Comparison of ENCODE assay signal across 12 cellular contexts in the genomic region with DNA sequence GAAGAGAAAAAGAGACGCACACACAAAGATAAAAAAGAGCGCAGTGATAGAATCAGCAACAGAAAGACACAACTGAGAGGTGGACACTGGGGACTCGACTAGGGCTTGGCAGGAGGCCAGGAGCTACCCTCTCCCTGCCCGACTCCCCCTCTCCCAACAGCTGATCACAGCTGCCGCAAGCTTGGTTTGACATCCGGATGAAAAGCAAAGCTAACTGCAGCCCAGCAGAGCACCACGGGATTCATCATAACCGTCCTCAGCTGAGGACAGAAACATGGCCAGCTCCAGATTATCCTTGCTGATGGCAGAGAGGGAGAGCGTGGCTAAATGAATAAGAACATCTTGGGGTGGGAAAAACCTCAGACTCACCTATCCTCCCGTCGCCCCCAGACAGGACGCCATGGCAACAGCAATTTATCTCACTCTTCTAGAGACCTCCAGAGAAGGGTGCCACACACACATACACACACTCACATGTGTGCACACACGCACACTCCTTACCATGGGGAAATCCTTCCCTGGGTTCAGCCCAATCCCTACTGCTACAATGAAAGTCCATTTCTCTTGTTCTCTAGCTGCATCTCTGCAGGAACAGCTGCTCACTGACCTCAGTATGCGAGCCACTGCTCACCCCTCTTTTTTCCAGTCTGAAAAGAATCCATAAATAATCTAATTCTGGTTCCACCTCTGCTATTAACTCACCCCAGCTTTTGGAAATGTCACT.
A peak's percentile ranks its signal among the peaks of the same experiment; 100 is the strongest.
DNase-seq lines count a peak whose midpoint lies in the region; ATAC-seq and TF ChIP-seq lines count a peak whose summit lies in the region.
"Had no signal": no experiment of that assay in that cellular context is flagged by ENCODE, and none has a peak within 500 bp of the region (broad histone marks: within the 10 kb centered on the region; RNA-seq: fewer than 3 reads in every experiment).

No MANE protein-coding gene starts in this region.

- peak; percentile 79 for ATAC-seq in Right ventricle myocardium inferior
- no peak for ATAC-seq in activated CD4-positive, alpha-beta T cell treated with anti-CD3 and anti-CD28 coated beads for 36 hours
- no peak for ATAC-seq in HG03039 (IDR thresholded peaks at IDR 0.05; ENCODE audit: unreplicated experiment)

- intact Hi-C loops in Right ventricle myocardium inferior (cut with DNase I) = no loop called here
- intact Hi-C loops in cardiac septum (cut with DNase I) = no loop called here
- intact Hi-C loops in activated CD4-positive, alpha-beta T cell treated with anti-CD3 and anti-CD28 coated beads for 36 hours (cut with DNase I, micrococcal nuclease) = no loop called here

- H3K4me1 Mint-ChIP-seq in chondrocyte (ENCODE audit: low read depth) = peaks cover 26% of the 10 kb centered on the region
- H3K4me1 Mint-ChIP-seq in progenitor cell of endocrine pancreas (ENCODE audit: low read depth) = peaks cover 7% of the 10 kb centered on the region
- no peaks in the 10 kb centered on the region for H3K4me1 Mint-ChIP-seq in activated CD4-positive, alpha-beta T cell treated with anti-CD3 and anti-CD28 coated beads for 36 hours
- H3K4me1 Mint-ChIP-seq: central memory CD8-positive, alpha-beta T cell had no signal

- POLR2A ChIA-PET in activated CD4-positive, alpha-beta T cell treated with anti-CD3 and anti-CD28 coated beads for 36 hours (lab: Charles Lee) = no interaction called here
- POLR2A ChIA-PET in HEK293T (lab: Yijun Ruan, JAX) = no interaction called here

- peak overlapping the region; percentile 59 for H3K27ac Mint-ChIP-seq in chondrocyte (ENCODE audit: unreplicated experiment)
- H3K27ac Mint-ChIP-seq in progenitor cell of endocrine pancreas = no peak overlapping the region
- H3K27ac Mint-ChIP-seq in activated CD4-positive, alpha-beta T cell treated with anti-CD3 and anti-CD28 coated beads for 36 hours = no peak overlapping the region

- H3K9me3 Mint-ChIP-seq in chondrocyte (ENCODE audit: low read depth) (no peaks in the 10 kb centered on the region), progenitor cell of endocrine pancreas (ENCODE audit: low read depth) (no peaks in the 10 kb centered on the region)
- no peaks in the 10 kb centered on the region for H3K9me3 Mint-ChIP-seq in activated CD4-positive, alpha-beta T cell treated with anti-CD3 and anti-CD28 coated beads for 36 hours (ENCODE audit: low read depth)
- H3K9me3 Mint-ChIP-seq: central memory CD8-positive, alpha-beta T cell had no signal

- TF ChIP-seq CTCF in chondrocyte (IDR thresholded peaks at IDR 0.05) (no peak), progenitor cell of endocrine pancreas (IDR thresholded peaks at IDR 0.05; ENCODE audit: unreplicated experiment) (no peak)

- H3K36me3 Mint-ChIP-seq in chondrocyte (ENCODE audit: low read depth) (no peaks in the 10 kb centered on the region), progenitor cell of endocrine pancreas (ENCODE audit: insufficient read depth) (no peaks in the 10 kb centered on the region)
- H3K36me3 Mint-ChIP-seq in activated CD4-positive, alpha-beta T cell treated with anti-CD3 and anti-CD28 coated beads for 36 hours (ENCODE audit: low read depth) = no peaks in the 10 kb centered on the region

- peak; percentile 80 for DNase-seq in Right ventricle myocardium inferior (ENCODE audit: missing footprints)
- DNase-seq in cardiac septum (ENCODE audit: low spot score) = no peak
- no peak for DNase-seq in chondrocyte (ENCODE audit: low spot score)
- peak; percentile 14 for DNase-seq in mucosa of gallbladder (ENCODE audit: low spot score)
- DNase-seq in progenitor cell of endocrine pancreas (ENCODE audit: low spot score, unreplicated experiment) = no peak
- no peak for DNase-seq in activated CD4-positive, alpha-beta T cell treated with anti-CD3 and anti-CD28 coated beads for 36 hours
- no peak for DNase-seq in HEK293T (ENCODE audit: extremely low spot score)
- DNase-seq: activated CD4-positive, alpha-beta T cell treated with anti-CD3 and anti-CD28 coated beads, Interleukin-2, amount 50 U/mL, for 4 hours; activated T-cell treated with anti-CD3 and anti-CD28 coated beads, Interleukin-2, amount 50 U/mL, for 48 hours; NCI-H2029 treated with DMSO at 0.1 percent for 48 hours had no signal

- H3K4me3 Mint-ChIP-seq in chondrocyte (ENCODE audit: unreplicated experiment) (no peak overlapping the region), progenitor cell of endocrine pancreas (ENCODE audit: low read depth) (no peak overlapping the region)
- no peak overlapping the region for H3K4me3 Mint-ChIP-seq in activated CD4-positive, alpha-beta T cell treated with anti-CD3 and anti-CD28 coated beads for 36 hours
- H3K4me3 Mint-ChIP-seq: central memory CD8-positive, alpha-beta T cell had no signal

- H3K27me3 Mint-ChIP-seq in chondrocyte (ENCODE audit: low read depth) (peaks cover 13% of the 10 kb centered on the region), progenitor cell of endocrine pancreas (peaks cover 52% of the 10 kb centered on the region)
- peaks cover 7% of the 10 kb centered on the region for H3K27me3 Mint-ChIP-seq in activated CD4-positive, alpha-beta T cell treated with anti-CD3 and anti-CD28 coated beads for 36 hours

- CTCF ChIA-PET in activated CD4-positive, alpha-beta T cell treated with anti-CD3 and anti-CD28 coated beads for 36 hours (lab: Charles Lee) = no interaction called here
- CTCF ChIA-PET in HEK293T (lab: Yijun Ruan, JAX) = no interaction called here

TF ChIP-seq in HEK293T, 16 proteins besides CTCF, POLR2A, EP300 and RAD21:
- TF ChIP-seq ZNF384 (IDR thresholded peaks at IDR 0.05) = no peak
- no peak for TF ChIP-seq CTBP1 (IDR thresholded peaks at IDR 0.05; ENCODE audit: borderline replicate concordance)
TF ChIP-seq in HEK293T: peak in this region for 0.

Comparison
In these comparisons a context has a peak if more than half of its experiments do, and no peak if none do; other contexts are left out.
1. DNase-seq: peak in Right ventricle myocardium inferior (single experiment) and mucosa of gallbladder (single experiment); none in cardiac septum (single experiment), chondrocyte (single experiment), progenitor cell of endocrine pancreas (single experiment), activated CD4-positive, alpha-beta T cell treated with anti-CD3 and anti-CD28 coated beads for 36 hours (single experiment) and HEK293T (single experiment).